ENCODE assay signal across 12 cellular contexts in genomic region chr6:40325041-40325440, GRCh38.
"Had no signal": no experiment of that assay in that cellular context is flagged by ENCODE, and none has a peak within 500 bp of the region (broad histone marks: within the 10 kb centered on the region; RNA-seq: fewer than 3 reads in every experiment).

No MANE protein-coding gene starts in this region.

- DNase-seq: activated B cell treated with CpG ODN at 0.5 μM for 24 hours; activated CD4-positive, alpha-beta T cell treated with anti-CD3 and anti-CD28 coated beads, Interleukin-2, amount 10 ng/mL, durations not matched to agents 24 days and 14 days; activated CD8-positive, alpha-beta memory T cell treated with anti-CD3 and anti-CD28 coated beads for 24 hours; activated naive CD4-positive, alpha-beta T cell treated with anti-CD3 and anti-CD28 coated beads for 36 hours; effector CD4-positive, alpha-beta T cell; foreskin keratinocyte; natural killer cell; occipital lobe; right lobe of liver; upper lobe of right lung had no signal

- H3K4me3 ChIP-seq: cardiac muscle cell, prostate gland, right lobe of liver, upper lobe of right lung had no signal

- H3K9me3 ChIP-seq: prostate gland, right lobe of liver, upper lobe of right lung had no signal

- H3K36me3 ChIP-seq: cardiac muscle cell, prostate gland, right lobe of liver, upper lobe of right lung had no signal

- H3K27me3 ChIP-seq: cardiac muscle cell, right lobe of liver had no signal

- H3K4me1 ChIP-seq: foreskin keratinocyte, prostate gland, upper lobe of right lung had no signal

- H3K27ac ChIP-seq: cardiac muscle cell, foreskin keratinocyte, prostate gland, right lobe of liver, upper lobe of right lung had no signal
